8 cellular contexts compared by ENCODE assay signal in genomic region chr12:2794261-2794735, GRCh38. TPM values are rescaled to one million over a fixed set of nuclear protein-coding genes. Genes with fewer than 3 reads are reported as not detected.
DNase-seq lines count a peak whose midpoint lies in the region; ATAC-seq and TF ChIP-seq lines count a peak whose summit lies in the region.

No MANE protein-coding gene starts in this region.

- H3K27me3 ChIP-seq in SK-N-SH (ENCODE audit: insufficient read depth) = no peaks in the 10 kb centered on the region
- H3K27me3 ChIP-seq in liver (ENCODE audit: control insufficient read depth in 4 of 4, insufficient read depth in 4 of 4, low read length in 3 of 4) = no peaks in the 10 kb centered on the region

- H2AFZ ChIP-seq in SK-N-SH (ENCODE audit: low read depth) = peak overlapping the region; percentile 83; the same call in 1 of the 2 replicates

- peak overlapping the region; percentile 59 for H3K4me3 ChIP-seq in AG09309 (ENCODE audit: control insufficient read depth, low read depth, low read length)
- peak overlapping the region; percentile 65 to 84 for H3K4me3 ChIP-seq in SK-N-SH (ENCODE audit: low read depth in 2 of 2, low read length in 1 of 2)
- peak overlapping the region; percentile 45 to 79 (median 69) for H3K4me3 ChIP-seq in liver (ENCODE audit: low read depth in 1 of 3, low read length in 3 of 3)

- TF ChIP-seq CTCF in AG09309 (IDR thresholded peaks at IDR 0.05; ENCODE audit: control insufficient read depth, insufficient read depth, low read depth, low read length, missing control alignments) = no peak
- TF ChIP-seq CTCF in SK-N-SH (IDR thresholded peaks at IDR 0.05) = no peak
- no peak for TF ChIP-seq CTCF in liver (IDR thresholded peaks at IDR 0.05; ENCODE audit: low read depth, low read length, missing input control)

- H3K36me3 ChIP-seq in SK-N-SH (replicated peaks in 1 of 2; ENCODE audit: control insufficient read depth in 1 of 2, insufficient read depth in 2 of 2, low read length in 1 of 2) (peaks cover 10 to 29% of the 10 kb centered on the region in 2 experiments), liver (ENCODE audit: control insufficient read depth in 4 of 4, insufficient read depth in 3 of 4, low read depth in 1 of 4, low read length in 3 of 4) (peaks cover 3 to 19% (median 16%) of the 10 kb centered on the region in 4 donors)

- H3K27ac ChIP-seq in SK-N-SH (ENCODE audit: low read depth in 2 of 2, low read length in 1 of 2) (peak overlapping the region in 1 of 2 experiments; percentile 76; a peak in 2 of 4 replicates), liver (ENCODE audit: low read depth in 1 of 2, low read length in 2 of 2) (peak overlapping the region; percentile 75 to 84)

- 0 out of 2 replicates have a peak, but pooled peaks cover 5% of the 10 kb centered on the region for H4K20me1 ChIP-seq in SK-N-SH (ENCODE audit: insufficient read depth)

- TF ChIP-seq RAD21 in SK-N-SH (IDR thresholded peaks at IDR 0.05; ENCODE audit: low read length) (no peak), liver (IDR thresholded peaks at IDR 0.05) (no peak)

- H3K9ac ChIP-seq in SK-N-SH (peak overlapping the region; percentile 61; the same call in 1 of the 2 replicates), liver (ENCODE audit: low read depth in 1 of 2, low read length in 2 of 2) (peak overlapping the region; percentile 58 to 69)

- POLR2A ChIA-PET in SK-N-SH (lab: Yijun Ruan, JAX) = interaction anchor here (0.6 to 1.7 kb wide), 4 partner anchors 10 to 1606 kb away, joined by 3 read pairs; partner anchors contain the start of gene TULP3

- WGBS in SK-N-SH (ENCODE audit: low lambda C conversion rate) = 6% methylated on average over 23 of the region's 43 CpGs
- 6% methylated on average over 43 of the region's 43 CpGs for WGBS in liver

- H3K9me3 ChIP-seq in SK-N-SH = no peaks in the 10 kb centered on the region
- no peaks in the 10 kb centered on the region for H3K9me3 ChIP-seq in liver (ENCODE audit: control insufficient read depth in 4 of 4, low read length in 3 of 4)

- H3F3A ChIP-seq in SK-N-SH (replicated peaks; ENCODE audit: insufficient read depth) = no peaks in the 10 kb centered on the region

- ATAC-seq in GM21723 (IDR thresholded peaks at IDR 0.05; ENCODE audit: unreplicated experiment) = peak; percentile 4

- peak overlapping the region; percentile 94 for H3K4me2 ChIP-seq in SK-N-SH

- H3K4me1 ChIP-seq in SK-N-SH (ENCODE audit: control insufficient read depth in 1 of 2, insufficient read depth in 2 of 2, low read depth in 1 of 2, low read length in 1 of 2) (peaks cover 0 to 23% of the 10 kb centered on the region in 2 experiments; a peak in 3 of 4 replicates), liver (ENCODE audit: control insufficient read depth in 4 of 4, insufficient read depth in 4 of 4, low read length in 3 of 4) (peaks cover 4 to 31% (median 20%) of the 10 kb centered on the region in 4 donors)

- CTCF ChIA-PET in SK-N-SH (lab: Yijun Ruan, JAX) = interaction anchor here (1.1 to 6.7 kb wide), 2 partner anchors 10 to 20 kb away, joined by 3 to 54 read pairs; no protein-coding TSS in a partner anchor

- peaks cover 24% of the 10 kb centered on the region for H3K79me2 ChIP-seq in SK-N-SH (ENCODE audit: insufficient read depth)

- TF ChIP-seq EP300 in SK-N-SH (IDR thresholded peaks at IDR 0.05; ENCODE audit: borderline replicate concordance in 1 of 2, low read depth in 1 of 2, low read length in 1 of 2) = peak in 1 of 2 experiments; percentile 66; a peak in 2 of 4 replicates

- DNase-seq in AG09309 (ENCODE audit: low read depth) (no peak), SK-N-SH (no peak), dedifferentiated amniotic fluid mesenchymal stem cell (ENCODE audit: extremely low spot score) (peak; percentile 27), RKO (ENCODE audit: low spot score) (no peak), NCI-H226 (no peak)
- DNase-seq in stimulated activated CD8-positive, alpha-beta memory T cell treated with anti-CD3 and anti-CD28 coated beads, Interleukin-12 subunit alpha, Interleukin-12 subunit beta, amount 100 ng/mL, for 4 hours (ENCODE audit: low read depth) = peak; percentile 15

- no peaks in the 10 kb centered on the region for H3K9me2 ChIP-seq in SK-N-SH

TF ChIP-seq in SK-N-SH, 30 proteins besides CTCF, POLR2A, EP300 and RAD21 (continues in another document):
- TF ChIP-seq REST (IDR thresholded peaks at IDR 0.05; ENCODE audit: low read depth, low read length) = no peak
- TF ChIP-seq SMC3 (IDR thresholded peaks at IDR 0.05; ENCODE audit: low read depth, low read length) = no peak
- no peak for TF ChIP-seq MXI1 (IDR thresholded peaks at IDR 0.05; ENCODE audit: low read depth, low read length)

TF ChIP-seq in liver, 16 proteins besides CTCF, POLR2A, EP300 and RAD21:
- no peak for TF ChIP-seq HNF4A (conservative IDR thresholded peaks at IDR 0.05)
- TF ChIP-seq REST (IDR thresholded peaks at IDR 0.05) = peak; percentile 85

RNA-seq across cellular contexts. Expression of gene FKBP4, which starts 0.5 kb away (rescaled TPM):
- 53.2 and 57.7 TPM in 2 replicates for polyA plus RNA-seq in SK-N-SH (2012; rRNA removed)
- 49.7 and 59.0 TPM in 2 replicates for polyA plus RNA-seq in SK-N-SH (2012; cell fraction: cytosol; rRNA removed)
- 57.1 and 60.9 TPM in 2 replicates for polyA plus RNA-seq in SK-N-SH (2012; cell fraction: nucleus; rRNA removed)
- total RNA-seq in liver = 10 to 100 TPM; 29.9 to 38.7 TPM
- 10 to 100 TPM; 21.3 to 33.3 TPM for polyA plus RNA-seq in liver

RNA-seq across cellular contexts. Expression of gene ITFG2, which starts 18.2 kb away (rescaled TPM):
- 27.2 and 30.1 TPM in 2 replicates for polyA plus RNA-seq in SK-N-SH (2012; rRNA removed)
- polyA plus RNA-seq in SK-N-SH (2012; cell fraction: cytosol; rRNA removed) = 13.9 and 17.1 TPM in 2 replicates
- 91.7 and 94.9 TPM in 2 replicates for polyA plus RNA-seq in SK-N-SH (2012; cell fraction: nucleus; rRNA removed)
- total RNA-seq in liver = 10 to 100 TPM in 1 of 2 donors, 1 to 10 TPM in 1; 9.3 to 26.3 TPM
- 10 to 100 TPM in 1 of 2 donors, 1 to 10 TPM in 1; 7.5 to 13.4 TPM for polyA plus RNA-seq in liver

RNA-seq across cellular contexts. Expression of gene NRIP2, which starts 40.5 kb away (rescaled TPM):
- polyA plus RNA-seq in SK-N-SH (2012; rRNA removed) = not detected in 2 replicates
- not detected in 2 replicates for polyA plus RNA-seq in SK-N-SH (2012; cell fraction: cytosol; rRNA removed)
- 0.04 TPM in 1 of 2 replicates, not detected in the other for polyA plus RNA-seq in SK-N-SH (2012; cell fraction: nucleus; rRNA removed)
- under 1 TPM; 0.19 to 0.25 TPM for total RNA-seq in liver
- under 1 TPM; 0.21 to 0.46 TPM for polyA plus RNA-seq in liver

Comparison
In these comparisons a context has a peak if more than half of its experiments do, and no peak if none do; other contexts are left out.
1. DNase-seq: peak in dedifferentiated amniotic fluid mesenchymal stem cell (single experiment) and stimulated activated CD8-positive, alpha-beta memory T cell treated with anti-CD3 and anti-CD28 coated beads, Interleukin-12 subunit alpha, Interleukin-12 subunit beta, amount 100 ng/mL, for 4 hours (single experiment); none in AG09309 (single experiment), SK-N-SH (single experiment), RKO (single experiment) and NCI-H226 (single experiment).
2. Peak in every context shown above with its lines, with median percentiles within 50 percentile points of each other: H3K4me3 ChIP-seq.